ENCODE assay signal across 24 cellular contexts in the genomic region with DNA sequence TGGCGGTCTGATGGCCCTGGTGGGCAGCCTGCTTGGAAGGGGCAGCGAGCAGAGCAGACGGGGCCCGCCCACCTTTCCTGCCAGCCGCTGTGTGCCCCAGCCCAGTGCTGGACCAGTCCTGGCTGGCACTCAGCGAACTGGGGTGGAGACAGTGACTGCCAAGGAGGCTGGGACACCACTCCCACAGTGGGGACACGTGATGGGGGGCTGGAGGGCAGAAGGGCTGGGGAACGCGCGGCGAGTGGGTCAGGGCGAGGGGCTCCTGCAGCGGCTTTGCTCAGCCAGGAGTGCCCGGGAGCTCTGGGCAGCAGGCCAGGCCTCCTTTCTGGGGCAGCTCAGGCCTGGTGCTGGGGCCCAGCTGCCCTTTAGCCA. TPM values are rescaled to one million over a fixed set of nuclear protein-coding genes. Genes with fewer than 3 reads are reported as not detected.
DNase-seq lines count a peak whose midpoint lies in the region; ATAC-seq and TF ChIP-seq lines count a peak whose summit lies in the region.
"Had no signal": no experiment of that assay in that cellular context is flagged by ENCODE, and none has a peak within 500 bp of the region (broad histone marks: within the 10 kb centered on the region; RNA-seq: fewer than 3 reads in every experiment).

No MANE protein-coding gene starts in this region.

- peak; percentile 52 for DNase-seq in BE2C
- no peak for DNase-seq in RWPE1 (ENCODE audit: low spot score)
- no peak for DNase-seq in esophagus muscularis mucosa (ENCODE audit: extremely low spot score)
- no peak for DNase-seq in sigmoid colon
- DNase-seq in HT-29 (ENCODE audit: low spot score), result no peak
- DNase-seq in activated CD4-positive, alpha-beta T cell treated with anti-CD3 and anti-CD28 coated beads for 4 hours, result no peak
- no peak for DNase-seq in activated T-cell treated with anti-CD3 and anti-CD28 coated beads for 4 hours
- DNase-seq: activated CD4-positive, alpha-beta T cell treated with anti-CD3 and anti-CD28 coated beads for 36 hours; activated naive CD8-positive, alpha-beta T cell treated with anti-CD3 and anti-CD28 coated beads, Interleukin-2, amount 50 U/mL, for 24 hours; activated T-cell treated with anti-CD3 and anti-CD28 coated beads, Interleukin-2, amount 50 U/mL, for 48 hours; Caco-2; DMS79; effector CD4-positive, alpha-beta T cell; GF-D8; NCI-H1694; NCI-H510A; right lobe of liver; stimulated activated CD4-positive, alpha-beta T cell treated with anti-CD3 and anti-CD28 coated beads, Interleukin-4, amount 100 ng/mL, for 24 hours had no signal

- peak overlapping the region; percentile 86 for H3K27ac ChIP-seq in RWPE1
- H3K27ac ChIP-seq in esophagus muscularis mucosa (replicated peaks in 1 of 4), result peak overlapping the region; percentile 95 to 97 (median 96)
- H3K27ac ChIP-seq in sigmoid colon, result peak overlapping the region; percentile 94 to 99 (median 96)
- H3K27ac ChIP-seq: neural progenitor cell, right lobe of liver, thoracic aorta had no signal

- no peak for ATAC-seq in HG02759 (IDR thresholded peaks at IDR 0.05; ENCODE audit: unreplicated experiment)
- ATAC-seq: activated CD4-positive, alpha-beta T cell treated with anti-CD3 and anti-CD28 coated beads for 36 hours; activated naive CD8-positive, alpha-beta T cell treated with anti-CD3 and anti-CD28 coated beads, Interleukin-2, amount 50 U/mL, for 24 hours; HCT116; right lobe of liver; stimulated activated memory B cell treated with anti-CD40 and anti-IgM and Interleukin-4, amounts not matched to agents 10 μg/mL and 1 μg/mL and 100 μg/mL, for 72 hours had no signal

- peaks cover 69% of the 10 kb centered on the region for H3K4me1 ChIP-seq in BE2C
- peaks cover 22 to 100% (median 100%) of the 10 kb centered on the region in 4 donors for H3K4me1 ChIP-seq in esophagus muscularis mucosa
- H3K4me1 ChIP-seq in sigmoid colon, result peaks cover 2 to 99% (median 99%) of the 10 kb centered on the region in 4 donors
- H3K4me1 ChIP-seq: right lobe of liver had no signal

- no peak for TF ChIP-seq EP300 in esophagus muscularis mucosa (IDR thresholded peaks at IDR 0.05)
- no peak for TF ChIP-seq EP300 in sigmoid colon (IDR thresholded peaks at IDR 0.05)

- H3K27me3 ChIP-seq in BE2C, result no peaks in the 10 kb centered on the region
- H3K27me3 ChIP-seq in esophagus muscularis mucosa, result no peaks in the 10 kb centered on the region
- H3K27me3 ChIP-seq in sigmoid colon, result no peaks in the 10 kb centered on the region
- H3K27me3 ChIP-seq: neural progenitor cell, right lobe of liver had no signal

- intact Hi-C loops in esophagus muscularis mucosa (cut with DNase I) (no loop called here), sigmoid colon (cut with DNase I) (loop anchor here (5.0 kb wide), 2 partner anchors 46 to 79 kb away; no protein-coding TSS in a partner anchor)

- H3K9me3 ChIP-seq in BE2C, result no peaks in the 10 kb centered on the region
- H3K9me3 ChIP-seq in esophagus muscularis mucosa, result no peaks in the 10 kb centered on the region
- no peaks in the 10 kb centered on the region for H3K9me3 ChIP-seq in sigmoid colon
- H3K9me3 ChIP-seq: Caco-2, right lobe of liver, thoracic aorta had no signal

- POLR2A ChIA-PET in RWPE1 (lab: Yijun Ruan, JAX; ENCODE audit: low non-redundant PET), result no interaction called here

- 72% methylated on average over 10 of the region's 14 CpGs for WGBS in esophagus muscularis mucosa
- 88 to 90% methylated on average over 14 of the region's 14 CpGs for WGBS in sigmoid colon, 2 donors

- H3K36me3 ChIP-seq in BE2C, result no peaks in the 10 kb centered on the region; the same call in 1 of the 2 replicates
- H3K36me3 ChIP-seq in esophagus muscularis mucosa, result no peaks in the 10 kb centered on the region
- H3K36me3 ChIP-seq in sigmoid colon, result no peaks in the 10 kb centered on the region
- H3K36me3 ChIP-seq: neural progenitor cell, right lobe of liver, thoracic aorta had no signal

- no peak overlapping the region for H3K4me3 ChIP-seq in BE2C (ENCODE audit: low read depth, low read length)
- no peak overlapping the region for H3K4me3 ChIP-seq in esophagus muscularis mucosa
- no peak overlapping the region for H3K4me3 ChIP-seq in sigmoid colon
- H3K4me3 ChIP-seq: neural progenitor cell, right lobe of liver, thoracic aorta had no signal

- TF ChIP-seq CTCF in BE2C (IDR thresholded peaks at IDR 0.05; ENCODE audit: low read depth, low read length) (no peak), RWPE1 (conservative IDR thresholded peaks at IDR 0.05; ENCODE audit: low read depth) (no peak), esophagus muscularis mucosa (IDR thresholded peaks at IDR 0.05) (no peak), sigmoid colon (IDR thresholded peaks at IDR 0.05) (no peak)

- CTCF ChIA-PET in RWPE1 (lab: Yijun Ruan, JAX), result interaction anchor here (1.4 kb wide), 1 partner anchor 10 kb away, joined by 7 read pairs; no protein-coding TSS in a partner anchor

- TF ChIP-seq POLR2A in esophagus muscularis mucosa (IDR thresholded peaks at IDR 0.05; ENCODE audit: low read depth) (no peak), sigmoid colon (IDR thresholded peaks at IDR 0.05) (no peak)

RNA-seq across cellular contexts. Expression of gene NCS1, which starts 19.5 kb away (rescaled TPM):
- polyA plus RNA-seq in BE2C (2012; ENCODE audit: insufficient read depth, insufficient read length, low read depth), result 82.1 TPM
- 100 to 1,000 TPM; 100 to 206 (median 122) TPM for total RNA-seq in esophagus muscularis mucosa
- 100 to 1,000 TPM in 1 of 4 donors, 10 to 100 TPM in 3; 78.5 to 133 (median 96.9) TPM for total RNA-seq in sigmoid colon
- 1 to 10 TPM in 2 of 3 donors, under 1 TPM in 1; 0.69 to 8.9 (median 4.2) TPM for polyA plus RNA-seq in sigmoid colon
- 6.9 and 7.0 TPM in 2 replicates for total RNA-seq in HT-29 (2014; rRNA removed; shearing (Covaris generic))
- total RNA-seq: OCI-LY7 had no signal
